In genomic region chr10:44935961-44936285, GRCh38 we compare ENCODE assay signal across 16 cellular contexts. TPM values are rescaled to one million over a fixed set of nuclear protein-coding genes. Genes with fewer than 3 reads are reported as not detected.
A peak's percentile ranks its signal among the peaks of the same experiment; 100 is the strongest.
DNase-seq lines count a peak whose midpoint lies in the region; ATAC-seq, FAIRE-seq and TF ChIP-seq lines count a peak whose summit lies in the region.
"Had no signal": no experiment of that assay in that cellular context is flagged by ENCODE, and none has a peak within 500 bp of the region (broad histone marks: within the 10 kb centered on the region; RNA-seq: fewer than 3 reads in every experiment).

No MANE protein-coding gene starts in this region.

- H3K36me3 Mint-ChIP-seq in activated CD8-positive, alpha-beta T cell treated with anti-CD3 and anti-CD28 coated beads, Interleukin-2, amount 10 ng/mL, durations not matched to agents 7 days and 5 days (ENCODE audit: low read depth) = no peaks in the 10 kb centered on the region
- H3K36me3 Mint-ChIP-seq in activated CD8-positive, alpha-beta T cell treated with anti-CD3 and anti-CD28 coated beads for 36 hours (ENCODE audit: low read depth) = no peaks in the 10 kb centered on the region

- intact Hi-C loops in activated CD8-positive, alpha-beta T cell treated with anti-CD3 and anti-CD28 coated beads for 36 hours (cut with micrococcal nuclease) = no loop called here
- intact Hi-C loops in endothelial cell of umbilical vein (cut with micrococcal nuclease) (no loop called here), spleen (cut with DNase I; ENCODE audit: low total_unique reads) (no loop called here)

- H3K27ac ChIP-seq in endothelial cell of umbilical vein (ENCODE audit: insufficient read depth, low read depth, low read length) (no peak overlapping the region), spleen (peak overlapping the region in 4 of 8 donors; percentile 30 to 38 (median 37))
- H3K27ac ChIP-seq: PC-9, uterus had no signal

- no peaks in the 10 kb centered on the region for H3K9me3 Mint-ChIP-seq in activated CD8-positive, alpha-beta T cell treated with anti-CD3 and anti-CD28 coated beads, Interleukin-2, amount 10 ng/mL, durations not matched to agents 7 days and 5 days (ENCODE audit: insufficient read depth)
- H3K9me3 Mint-ChIP-seq in activated CD8-positive, alpha-beta T cell treated with anti-CD3 and anti-CD28 coated beads for 36 hours = peaks cover 4% of the 10 kb centered on the region

- no peak for ATAC-seq in activated CD8-positive, alpha-beta T cell treated with anti-CD3 and anti-CD28 coated beads, Interleukin-2, amount 10 ng/mL, durations not matched to agents 7 days and 5 days
- ATAC-seq in activated CD8-positive, alpha-beta T cell treated with anti-CD3 and anti-CD28 coated beads for 36 hours = no peak
- ATAC-seq in esophagus mucosa (no peak), GM21717 (IDR thresholded peaks at IDR 0.05; ENCODE audit: unreplicated experiment) (no peak)
- ATAC-seq: naive thymus-derived CD4-positive, alpha-beta T cell had no signal

- no peak for TF ChIP-seq CTCF in activated CD8-positive, alpha-beta T cell treated with anti-CD3 and anti-CD28 coated beads for 36 hours (IDR thresholded peaks at IDR 0.05)
- no peak for TF ChIP-seq CTCF in endothelial cell of umbilical vein (IDR thresholded peaks at IDR 0.05; ENCODE audit: extremely low read depth in 1 of 2, insufficient read depth in 1 of 2, low read depth in 1 of 2, low read length in 2 of 2)
- no peak for TF ChIP-seq CTCF in spleen (IDR thresholded peaks at IDR 0.05 in 8 of 11, conservative IDR thresholded peaks at IDR 0.05 in 3 of 11)

- H4K20me1 ChIP-seq in endothelial cell of umbilical vein (replicated peaks; ENCODE audit: control insufficient read depth, extremely low read depth, insufficient read depth, low read length) = no peaks in the 10 kb centered on the region

- no peaks in the 10 kb centered on the region for H3K79me2 ChIP-seq in endothelial cell of umbilical vein (ENCODE audit: control insufficient read depth, insufficient read depth, low read length)

- H3K4me2 ChIP-seq in endothelial cell of umbilical vein (ENCODE audit: insufficient read depth, low read length) = no peak overlapping the region
- H3K4me2 ChIP-seq: PC-9 had no signal

- no peak overlapping the region for H3K4me3 Mint-ChIP-seq in activated CD8-positive, alpha-beta T cell treated with anti-CD3 and anti-CD28 coated beads, Interleukin-2, amount 10 ng/mL, durations not matched to agents 7 days and 5 days
- H3K4me3 Mint-ChIP-seq in activated CD8-positive, alpha-beta T cell treated with anti-CD3 and anti-CD28 coated beads for 36 hours = no peak overlapping the region

- H3K4me1 Mint-ChIP-seq in activated CD8-positive, alpha-beta T cell treated with anti-CD3 and anti-CD28 coated beads, Interleukin-2, amount 10 ng/mL, durations not matched to agents 7 days and 5 days (ENCODE audit: low read depth) = peaks cover 39% of the 10 kb centered on the region
- peaks cover 6% of the 10 kb centered on the region for H3K4me1 Mint-ChIP-seq in activated CD8-positive, alpha-beta T cell treated with anti-CD3 and anti-CD28 coated beads for 36 hours (ENCODE audit: low read depth)

- no peaks in the 10 kb centered on the region for H3K9me1 ChIP-seq in endothelial cell of umbilical vein (replicated peaks; ENCODE audit: control insufficient read depth, extremely low read depth, insufficient read depth, low read length)

- H3K4me3 ChIP-seq in endothelial cell of umbilical vein (replicated peaks in 1 of 3; ENCODE audit: insufficient read depth in 1 of 3, low read depth in 1 of 3, low read length in 3 of 3) (no peak overlapping the region), spleen (no peak overlapping the region)
- H3K4me3 ChIP-seq: PC-9, uterus had no signal

- DNase-seq in activated CD8-positive, alpha-beta T cell treated with anti-CD3 and anti-CD28 coated beads, Interleukin-2, amount 10 ng/mL, durations not matched to agents 7 days and 5 days = no peak
- DNase-seq in activated CD8-positive, alpha-beta T cell treated with anti-CD3 and anti-CD28 coated beads for 36 hours = no peak
- peak; percentile 33 for DNase-seq in NOMO-1 treated with DMSO at 0.1 percent for 48 hours (lab: John Stamatoyannopoulos, UW; ENCODE audit: unreplicated experiment)
- no peak for DNase-seq in endothelial cell of umbilical vein (ENCODE audit: low read depth, low spot score)
- DNase-seq in spleen = peak; percentile 8
- DNase-seq in 8988T = no peak
- DNase-seq: activated naive CD4-positive, alpha-beta T cell treated with anti-CD3 and anti-CD28 coated beads, Interleukin-2, amount 50 U/mL, for 16 hours; MM.1S; naive thymus-derived CD4-positive, alpha-beta T cell; PC-9; stimulated activated CD4-positive, alpha-beta T cell treated with anti-CD3 and anti-CD28 coated beads, Interleukin-12 subunit alpha, Interleukin-12 subunit beta, amount 100 ng/mL, for 4 hours; T-helper 9 cell; uterus had no signal

- no peak for FAIRE-seq in endothelial cell of umbilical vein (lab: Jason Lieb, UNC)

- H3K27me3 ChIP-seq in endothelial cell of umbilical vein (ENCODE audit: control insufficient read depth in 2 of 2, insufficient read depth in 2 of 2, low read length in 2 of 2) (peaks cover 0 to 5% of the 10 kb centered on the region in 2 experiments), spleen (replicated peaks in 1 of 7) (no peaks in the 10 kb centered on the region)
- H3K27me3 ChIP-seq: uterus had no signal

- no peak overlapping the region for H3K9ac ChIP-seq in endothelial cell of umbilical vein (replicated peaks; ENCODE audit: extremely low read depth, insufficient read depth, low read length)

- H3K4me1 ChIP-seq in endothelial cell of umbilical vein (ENCODE audit: control insufficient read depth, extremely low read depth, insufficient read depth, low read length) (no peaks in the 10 kb centered on the region), spleen (peaks cover 0 to 59% (median 25%) of the 10 kb centered on the region in 6 donors)

- H3K36me3 ChIP-seq in endothelial cell of umbilical vein (ENCODE audit: control insufficient read depth in 2 of 2, extremely low read depth in 1 of 2, insufficient read depth in 2 of 2, low read length in 2 of 2) (no peaks in the 10 kb centered on the region), spleen (no peaks in the 10 kb centered on the region)
- H3K36me3 ChIP-seq: uterus had no signal

- POLR2A ChIA-PET in activated CD8-positive, alpha-beta T cell treated with anti-CD3 and anti-CD28 coated beads, Interleukin-2, amount 10 ng/mL, durations not matched to agents 7 days and 5 days (lab: Charles Lee) = no interaction called here
- POLR2A ChIA-PET in activated CD8-positive, alpha-beta T cell treated with anti-CD3 and anti-CD28 coated beads for 36 hours (lab: Charles Lee) = no interaction called here
- POLR2A ChIA-PET in endothelial cell of umbilical vein (lab: Charles Lee) = no interaction called here

- peak overlapping the region; percentile 65 for H3K27ac Mint-ChIP-seq in activated CD8-positive, alpha-beta T cell treated with anti-CD3 and anti-CD28 coated beads, Interleukin-2, amount 10 ng/mL, durations not matched to agents 7 days and 5 days
- H3K27ac Mint-ChIP-seq in activated CD8-positive, alpha-beta T cell treated with anti-CD3 and anti-CD28 coated beads for 36 hours = no peak overlapping the region
- H3K27ac Mint-ChIP-seq: naive thymus-derived CD4-positive, alpha-beta T cell had no signal

- no peak for TF ChIP-seq POLR2A in endothelial cell of umbilical vein (IDR thresholded peaks at IDR 0.05; ENCODE audit: low read depth, low read length)
- no peak for TF ChIP-seq POLR2A in spleen (IDR thresholded peaks at IDR 0.05)

- dilution Hi-C loops in endothelial cell of umbilical vein (cut with MboI; ENCODE audit: extremely low pct_ligation_motif_present, low sequenced_read_pairs) = no loop called here

- H2AFZ ChIP-seq in endothelial cell of umbilical vein (ENCODE audit: low read depth, low read length) = peak overlapping the region; percentile 8
- H2AFZ ChIP-seq: PC-9 had no signal

- H3K27me3 Mint-ChIP-seq in activated CD8-positive, alpha-beta T cell treated with anti-CD3 and anti-CD28 coated beads, Interleukin-2, amount 10 ng/mL, durations not matched to agents 7 days and 5 days (ENCODE audit: low read depth) = peaks cover 2% of the 10 kb centered on the region
- peaks cover 6% of the 10 kb centered on the region for H3K27me3 Mint-ChIP-seq in activated CD8-positive, alpha-beta T cell treated with anti-CD3 and anti-CD28 coated beads for 36 hours

- BruUV-seq in endothelial cell of umbilical vein (replicated peaks; lab: Mats Ljungman, UMichigan) = no TSS peak

- WGBS in spleen, 5 donors = 7 to 29% (median 15%) methylated on average over 3 of the region's 3 CpGs

- no peaks in the 10 kb centered on the region for H3K9me3 ChIP-seq in endothelial cell of umbilical vein (replicated peaks; ENCODE audit: control insufficient read depth, insufficient read depth, low read length)
- no peaks in the 10 kb centered on the region for H3K9me3 ChIP-seq in spleen
- H3K9me3 ChIP-seq: uterus had no signal

- CTCF ChIA-PET in activated CD8-positive, alpha-beta T cell treated with anti-CD3 and anti-CD28 coated beads, Interleukin-2, amount 10 ng/mL, durations not matched to agents 7 days and 5 days (lab: Charles Lee) = interaction anchor here (1.1 to 2.2 kb wide), 2 partner anchors 38 to 40 kb away, joined by 5 to 7 read pairs; no protein-coding TSS in a partner anchor
- CTCF ChIA-PET in activated CD8-positive, alpha-beta T cell treated with anti-CD3 and anti-CD28 coated beads for 36 hours (lab: Charles Lee) = no interaction called here
- CTCF ChIA-PET in endothelial cell of umbilical vein (lab: Charles Lee) = interaction anchor here (1.4 to 4.8 kb wide), 2 partner anchors 40 to 68 kb away, joined by 3 to 62 read pairs; partner anchors contain the start of gene ZNF22

RNA-seq across cellular contexts. Expression of gene RASSF4, which starts 23.7 kb away (rescaled TPM):
- total RNA-seq in activated CD8-positive, alpha-beta T cell treated with anti-CD3 and anti-CD28 coated beads, Interleukin-2, amount 10 ng/mL, durations not matched to agents 7 days and 5 days = 1 to 10 TPM in 1 of 2 experiments, under 1 TPM in 1; 0.76 to 1.6 TPM
- total RNA-seq in activated CD8-positive, alpha-beta T cell treated with anti-CD3 and anti-CD28 coated beads for 36 hours = 1 to 10 TPM; 1.8 to 1.9 TPM
- total RNA-seq in endothelial cell of umbilical vein = 4.6 and 7.6 TPM in 2 replicates
- 8.2 and 9.8 TPM in 2 replicates for polyA plus RNA-seq in endothelial cell of umbilical vein
- 3.9 and 4.8 TPM in 2 replicates for polyA plus RNA-seq in endothelial cell of umbilical vein (2011; cell fraction: cytosol; rRNA removed)
- 20.5 and 26.4 TPM in 2 replicates for polyA plus RNA-seq in endothelial cell of umbilical vein (2011; cell fraction: nucleus; rRNA removed)
- 1.8 and 3.8 TPM in 2 replicates for polyA plus RNA-seq in endothelial cell of umbilical vein (2012)
- 9.4 and 13.4 TPM in 2 replicates for polyA minus RNA-seq in endothelial cell of umbilical vein
- polyA minus RNA-seq in endothelial cell of umbilical vein (2011; cell fraction: cytosol; rRNA and poly(A)+ RNA removed) = not detected
- 17.1 and 20.6 TPM in 2 replicates for polyA minus RNA-seq in endothelial cell of umbilical vein (2011; cell fraction: nucleus; rRNA and poly(A)+ RNA removed)
- total RNA-seq in spleen = 10 to 100 TPM; 70.8 to 96.2 (median 73.7) TPM
- polyA plus RNA-seq in spleen = 10 to 100 TPM; 36.7 to 61.0 (median 38.2) TPM
- total RNA-seq in esophagus mucosa = 2.3 TPM

RNA-seq across cellular contexts. Expression of gene TMEM72, which starts 24.8 kb away (rescaled TPM):
- not detected for total RNA-seq in activated CD8-positive, alpha-beta T cell treated with anti-CD3 and anti-CD28 coated beads, Interleukin-2, amount 10 ng/mL, durations not matched to agents 7 days and 5 days
- total RNA-seq in activated CD8-positive, alpha-beta T cell treated with anti-CD3 and anti-CD28 coated beads for 36 hours = not detected
- total RNA-seq in endothelial cell of umbilical vein = not detected in 2 replicates
- not detected in 2 replicates for polyA plus RNA-seq in endothelial cell of umbilical vein
- polyA plus RNA-seq in endothelial cell of umbilical vein (2011; cell fraction: cytosol; rRNA removed) = not detected in 2 replicates
- not detected in 2 replicates for polyA plus RNA-seq in endothelial cell of umbilical vein (2011; cell fraction: nucleus; rRNA removed)
- not detected in 2 replicates for polyA plus RNA-seq in endothelial cell of umbilical vein (2012)
- not detected in 2 replicates for polyA minus RNA-seq in endothelial cell of umbilical vein
- polyA minus RNA-seq in endothelial cell of umbilical vein (2011; cell fraction: cytosol; rRNA and poly(A)+ RNA removed) = not detected
- polyA minus RNA-seq in endothelial cell of umbilical vein (2011; cell fraction: nucleus; rRNA and poly(A)+ RNA removed) = not detected in 2 replicates
- not detected for total RNA-seq in spleen
- polyA plus RNA-seq in spleen = under 1 TPM in 1 of 3 donors, not detected in 2; 0.04 TPM
- total RNA-seq in esophagus mucosa = not detected
- total RNA-seq: activated CD8-positive, alpha-beta memory T cell treated with anti-CD3 and anti-CD28 coated beads for 36 hours; naive thymus-derived CD4-positive, alpha-beta T cell; PC-9 had no signal
- polyA plus RNA-seq: naive thymus-derived CD4-positive, alpha-beta T cell had no signal

RNA-seq across cellular contexts. Expression of gene DEPP1, which starts 42.7 kb away (rescaled TPM):
- not detected for total RNA-seq in activated CD8-positive, alpha-beta T cell treated with anti-CD3 and anti-CD28 coated beads, Interleukin-2, amount 10 ng/mL, durations not matched to agents 7 days and 5 days
- under 1 TPM; 0.16 to 0.27 TPM for total RNA-seq in activated CD8-positive, alpha-beta T cell treated with anti-CD3 and anti-CD28 coated beads for 36 hours
- total RNA-seq in endothelial cell of umbilical vein = 318 and 364 TPM in 2 replicates
- 849 and 951 TPM in 2 replicates for polyA plus RNA-seq in endothelial cell of umbilical vein
- 584 and 653 TPM in 2 replicates for polyA plus RNA-seq in endothelial cell of umbilical vein (2011; cell fraction: cytosol; rRNA removed)
- 548 and 602 TPM in 2 replicates for polyA plus RNA-seq in endothelial cell of umbilical vein (2011; cell fraction: nucleus; rRNA removed)
- polyA plus RNA-seq in endothelial cell of umbilical vein (2012) = 130 and 295 TPM in 2 replicates
- polyA minus RNA-seq in endothelial cell of umbilical vein = 607 and 685 TPM in 2 replicates
- polyA minus RNA-seq in endothelial cell of umbilical vein (2011; cell fraction: cytosol; rRNA and poly(A)+ RNA removed) = 0.72 TPM
- polyA minus RNA-seq in endothelial cell of umbilical vein (2011; cell fraction: nucleus; rRNA and poly(A)+ RNA removed) = 400 and 512 TPM in 2 replicates
- total RNA-seq in spleen = 10 to 100 TPM in 6 of 7 donors, 1 to 10 TPM in 1; 9.5 to 90.1 (median 21.1) TPM
- 10 to 100 TPM; 13.3 to 36.5 (median 15.7) TPM for polyA plus RNA-seq in spleen
- 3.3 TPM for total RNA-seq in esophagus mucosa

Comparison
In these comparisons a context has a peak if more than half of its experiments do, and no peak if none do; other contexts are left out.
1. DNase-seq: peak in NOMO-1 treated with DMSO at 0.1 percent for 48 hours (single experiment) and spleen (single experiment); none in activated CD8-positive, alpha-beta T cell treated with anti-CD3 and anti-CD28 coated beads, Interleukin-2, amount 10 ng/mL, durations not matched to agents 7 days and 5 days (single experiment), activated CD8-positive, alpha-beta T cell treated with anti-CD3 and anti-CD28 coated beads for 36 hours (single experiment), endothelial cell of umbilical vein (single experiment) and 8988T (single experiment).